In the genomic region with DNA sequence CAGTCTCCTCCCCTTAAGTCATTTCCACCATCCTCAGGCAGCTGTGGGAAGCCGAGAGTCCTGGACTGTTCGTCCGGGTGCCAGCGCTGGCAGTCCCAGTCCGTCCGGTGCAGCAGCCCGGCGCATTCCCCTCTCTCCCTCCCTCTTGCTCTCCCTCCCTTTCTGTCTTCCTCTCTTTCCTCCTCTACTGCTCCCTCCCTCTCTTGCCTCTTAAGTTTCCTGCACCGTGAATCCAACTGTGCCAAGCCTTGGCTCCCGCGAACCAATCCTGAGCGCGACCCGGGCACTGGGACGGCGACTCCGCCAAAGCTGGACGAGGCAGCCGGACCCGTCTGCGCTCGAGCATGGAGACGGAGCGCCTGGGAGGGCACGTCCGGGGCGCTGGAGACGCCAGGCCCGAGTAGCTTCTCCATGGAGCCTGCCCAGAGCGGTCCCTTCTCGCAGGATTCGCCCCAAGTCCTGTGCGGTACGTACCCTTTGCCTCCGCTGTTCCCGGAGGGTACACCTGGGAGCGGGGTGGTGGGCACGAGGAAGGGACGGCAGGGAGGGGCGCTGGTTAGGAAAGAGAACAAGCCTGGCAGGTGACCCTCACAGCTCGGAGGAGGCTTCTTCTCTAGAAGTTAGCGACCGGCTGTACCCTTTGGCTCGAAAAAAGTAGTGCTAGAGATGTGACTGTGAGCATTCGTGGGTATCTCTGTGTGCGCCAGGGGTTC, we compare ENCODE assay signal across 10 cellular contexts. TPM values are rescaled to one million over a fixed set of nuclear protein-coding genes. Genes with fewer than 3 reads are reported as not detected.
DNase-seq lines count a peak whose midpoint lies in the region; ATAC-seq and TF ChIP-seq lines count a peak whose summit lies in the region.
"Had no signal": no experiment of that assay in that cellular context is flagged by ENCODE, and none has a peak within 500 bp of the region (broad histone marks: within the 10 kb centered on the region; RNA-seq: fewer than 3 reads in every experiment).

No MANE protein-coding gene starts in this region.

- H3K27me3 ChIP-seq in hepatocyte: peaks cover 93% of the 10 kb centered on the region

- peak; percentile 36 for DNase-seq in GM20000 (ENCODE audit: low spot score)
- DNase-seq in NCI-H2227 treated with DMSO at 0.1 percent for 48 hours (lab: John Stamatoyannopoulos, UW): peak; percentile 71
- no peak for DNase-seq in hepatocyte (ENCODE audit: low spot score)
- no peak for DNase-seq in progenitor cell of endocrine pancreas (ENCODE audit: low spot score, unreplicated experiment)
- DNase-seq: activated T-cell treated with anti-CD3 and anti-CD28 coated beads, Interleukin-2, amount 50 U/mL, for 72 hours; esophagus squamous epithelium had no signal

- H3K9me2 ChIP-seq in hepatocyte (replicated peaks; ENCODE audit: insufficient read depth): no peaks in the 10 kb centered on the region

- TF ChIP-seq CTCF in GM20000 (IDR thresholded peaks at IDR 0.05; ENCODE audit: extremely low read depth, missing control alignments): no peak
- no peak for TF ChIP-seq CTCF in hepatocyte (IDR thresholded peaks at IDR 0.05; ENCODE audit: poor library complexity)
- TF ChIP-seq CTCF in progenitor cell of endocrine pancreas (IDR thresholded peaks at IDR 0.05; ENCODE audit: unreplicated experiment): no peak

- peaks cover 18% of the 10 kb centered on the region for H3K4me1 Mint-ChIP-seq in progenitor cell of endocrine pancreas (ENCODE audit: low read depth)

- H3K9me3 ChIP-seq in hepatocyte (ENCODE audit: low read depth): no peaks in the 10 kb centered on the region
- H3K9me3 ChIP-seq: esophagus squamous epithelium, right lobe of liver had no signal

- H3K9me3 Mint-ChIP-seq in progenitor cell of endocrine pancreas (ENCODE audit: low read depth): no peaks in the 10 kb centered on the region
- H3K9me3 Mint-ChIP-seq: activated T-cell treated with anti-CD3 and anti-CD28 coated beads, Interleukin-2, amount 50 U/mL, for 72 hours had no signal

- ATAC-seq in HG02852 (IDR thresholded peaks at IDR 0.05; ENCODE audit: unreplicated experiment) (no peak), HG02981 (IDR thresholded peaks at IDR 0.05; ENCODE audit: unreplicated experiment) (no peak), GM21619 (IDR thresholded peaks at IDR 0.05; ENCODE audit: unreplicated experiment) (no peak)

- H3K27me3 Mint-ChIP-seq in progenitor cell of endocrine pancreas: peaks cover 96% of the 10 kb centered on the region

- WGBS in hepatocyte (ENCODE audit: low lambda C conversion rate, missing lambda C conversion rate): 2% methylated on average over 45 of the region's 46 CpGs

- H3K4me2 ChIP-seq in hepatocyte: peak overlapping the region; percentile 82

- no peaks in the 10 kb centered on the region for H3K79me2 ChIP-seq in hepatocyte

- no peaks in the 10 kb centered on the region for H3K36me3 ChIP-seq in hepatocyte (replicated peaks; ENCODE audit: insufficient read depth, low read depth)
- H3K36me3 ChIP-seq: esophagus squamous epithelium, right lobe of liver had no signal

- no peak overlapping the region for H3K27ac Mint-ChIP-seq in progenitor cell of endocrine pancreas

- H3K4me3 ChIP-seq in hepatocyte: no peak overlapping the region
- H3K4me3 ChIP-seq: right lobe of liver had no signal

- H3K36me3 Mint-ChIP-seq in progenitor cell of endocrine pancreas (ENCODE audit: insufficient read depth): no peaks in the 10 kb centered on the region

- H3K4me1 ChIP-seq in hepatocyte (ENCODE audit: insufficient read depth): peaks cover 10% of the 10 kb centered on the region

- peak overlapping the region; percentile 49 for H3K4me3 Mint-ChIP-seq in progenitor cell of endocrine pancreas (ENCODE audit: low read depth)

- H4K20me1 ChIP-seq in hepatocyte (ENCODE audit: insufficient read depth, poor library complexity, severe bottlenecking): no peaks in the 10 kb centered on the region

- no peak overlapping the region for H2AFZ ChIP-seq in hepatocyte

- no peak overlapping the region for H3K27ac ChIP-seq in hepatocyte
- H3K27ac ChIP-seq: esophagus squamous epithelium, right lobe of liver had no signal

RNA-seq across cellular contexts. Expression of a gene that starts 1.0 kb away (rescaled TPM):
- total RNA-seq in hepatocyte: 0.28 TPM in 1 of 2 replicates, not detected in the other
- not detected in 2 replicates for polyA plus RNA-seq in hepatocyte
- total RNA-seq in progenitor cell of endocrine pancreas: not detected in 2 replicates
- total RNA-seq: activated T-cell treated with anti-CD3 and anti-CD28 coated beads, Interleukin-2, amount 50 U/mL, for 72 hours; esophagus squamous epithelium; right lobe of liver had no signal

Comparison
In these comparisons a context has a peak if more than half of its experiments do, and no peak if none do; other contexts are left out.
1. DNase-seq: peak in GM20000 (single experiment) and NCI-H2227 treated with DMSO at 0.1 percent for 48 hours (single experiment); none in hepatocyte (single experiment) and progenitor cell of endocrine pancreas (single experiment).